24 cellular contexts compared by ENCODE assay signal in the genomic region with DNA sequence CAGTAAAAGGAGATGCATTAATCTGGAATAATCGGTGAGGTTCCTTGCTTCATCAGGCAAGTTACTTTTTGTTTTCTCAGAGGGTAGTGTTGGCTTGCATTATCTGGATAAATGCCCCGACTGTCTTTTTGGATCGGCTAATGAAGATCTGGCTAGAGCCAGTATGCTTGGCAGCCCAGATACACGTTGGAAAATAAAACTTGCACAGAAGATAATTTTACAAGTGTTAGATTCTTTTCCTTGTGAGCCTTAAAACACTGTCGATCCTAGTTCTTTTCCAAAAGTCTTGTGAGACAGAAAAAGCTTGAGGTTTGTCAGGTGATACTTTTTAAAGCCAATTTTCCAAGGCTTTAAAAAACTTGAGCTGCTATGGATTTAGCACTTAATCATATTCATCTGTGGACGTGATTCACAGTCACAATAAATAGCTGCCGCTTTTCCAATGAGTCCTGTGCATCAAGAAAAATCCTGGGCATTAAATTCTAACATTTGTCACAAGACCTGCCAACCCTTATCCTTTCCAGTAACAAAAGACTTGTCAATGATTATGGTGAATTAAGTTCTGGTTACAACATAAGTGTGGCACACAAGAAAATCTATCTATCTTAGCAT.
DNase-seq lines count a peak whose midpoint lies in the region; ATAC-seq and TF ChIP-seq lines count a peak whose summit lies in the region.
"Had no signal": no experiment of that assay in that cellular context is flagged by ENCODE, and none has a peak within 500 bp of the region (broad histone marks: within the 10 kb centered on the region; RNA-seq: fewer than 3 reads in every experiment).

No MANE protein-coding gene starts in this region.

- ATAC-seq in gastroesophageal sphincter (no peak), HG02973 (IDR thresholded peaks at IDR 0.05; ENCODE audit: unreplicated experiment) (no peak)
- no peak for ATAC-seq in stimulated activated naive CD8-positive, alpha-beta T cell treated with anti-CD3 and anti-CD28 coated beads, Interleukin-15, Interleukin-2, amounts not matched to agents 100 U/mL and 50 U/mL, for 24 hours
- ATAC-seq: Panc1; stimulated activated naive CD8-positive, alpha-beta T cell treated with anti-CD3 and anti-CD28 coated beads, Interleukin-15, amount 100 ng/mL, for 72 hours had no signal

- no peak for TF ChIP-seq EP300 in gastroesophageal sphincter (IDR thresholded peaks at IDR 0.05)

- TF ChIP-seq POLR2A in gastroesophageal sphincter (IDR thresholded peaks at IDR 0.05): no peak

- no peaks in the 10 kb centered on the region for H3K4me1 ChIP-seq in gastroesophageal sphincter
- H3K4me1 ChIP-seq: spleen had no signal

- DNase-seq in AG10803 (ENCODE audit: low read depth) (peak; percentile 13), NCI-H446 treated with DMSO at 0.1 percent for 48 hours (lab: John Stamatoyannopoulos, UW) (peak; percentile 90), medulla oblongata (ENCODE audit: extremely low spot score) (peak; percentile 11), superior temporal gyrus (ENCODE audit: extremely low spot score) (peak; percentile 48), DMS114 treated with DMSO at 0.1 percent for 48 hours (lab: John Stamatoyannopoulos, UW; ENCODE audit: unreplicated experiment) (no peak)
- no peak for DNase-seq in stimulated activated naive CD8-positive, alpha-beta T cell treated with anti-CD3 and anti-CD28 coated beads, Interleukin-15, Interleukin-2, amounts not matched to agents 100 U/mL and 50 U/mL, for 24 hours
- DNase-seq: activated CD4-positive, alpha-beta memory T cell treated with anti-CD3 and anti-CD28 coated beads for 36 hours; activated CD4-positive, alpha-beta T cell treated with anti-CD3 and anti-CD28 coated beads for 1 hour; activated naive CD4-positive, alpha-beta T cell; DND-41; foreskin melanocyte; NCI-H1417 treated with DMSO at 0.1 percent for 48 hours; NCI-H2029 treated with DMSO at 0.1 percent for 48 hours; NCI-H526 treated with DMSO at 0.1 percent for 48 hours; right cardiac atrium; SHP77 treated with DMSO at 0.1 percent for 48 hours; spleen; stimulated activated CD4-positive, alpha-beta T cell treated with anti-CD3 and anti-CD28 coated beads, Interleukin-2, amount 100 ng/mL, for 24 hours; stimulated activated CD8-positive, alpha-beta memory T cell treated with anti-CD3 and anti-CD28 coated beads, Interleukin-4, amount 100 ng/mL, for 48 hours; stimulated activated naive CD8-positive, alpha-beta T cell treated with anti-CD3 and anti-CD28 coated beads, Interleukin-15, amount 100 ng/mL, for 72 hours; trophoblast cell had no signal

- H3K27ac ChIP-seq in gastroesophageal sphincter: no peak overlapping the region
- H3K27ac ChIP-seq: spleen had no signal

- no peaks in the 10 kb centered on the region for H3K27me3 ChIP-seq in gastroesophageal sphincter
- H3K27me3 ChIP-seq: spleen had no signal

- H3K4me3 ChIP-seq in AG10803 (ENCODE audit: low read length) (no peak overlapping the region), gastroesophageal sphincter (no peak overlapping the region)
- H3K4me3 ChIP-seq: spleen had no signal

- 27 to 38% methylated on average over 7 of the region's 7 CpGs for WGBS in gastroesophageal sphincter (ENCODE audit: low coverage in 1 of 2), 2 donors

- TF ChIP-seq CTCF in AG10803 (conservative IDR thresholded peaks at IDR 0.05; ENCODE audit: low read length) (no peak), gastroesophageal sphincter (IDR thresholded peaks at IDR 0.05) (no peak)

- H3K36me3 ChIP-seq in gastroesophageal sphincter: no peaks in the 10 kb centered on the region
- H3K36me3 ChIP-seq: spleen had no signal

- H3K9me3 ChIP-seq in gastroesophageal sphincter: peaks cover 0 to under 1% (median 0%) of the 10 kb centered on the region in 3 donors
- H3K9me3 ChIP-seq: spleen had no signal

Comparison
In these comparisons a context has a peak if more than half of its experiments do, and no peak if none do; other contexts are left out.
1. DNase-seq: peak in AG10803 (single experiment), NCI-H446 treated with DMSO at 0.1 percent for 48 hours (single experiment), medulla oblongata (single experiment) and superior temporal gyrus (single experiment); none in stimulated activated naive CD8-positive, alpha-beta T cell treated with anti-CD3 and anti-CD28 coated beads, Interleukin-15, Interleukin-2, amounts not matched to agents 100 U/mL and 50 U/mL, for 24 hours (single experiment) and DMS114 treated with DMSO at 0.1 percent for 48 hours (single experiment).